In the genomic region with DNA sequence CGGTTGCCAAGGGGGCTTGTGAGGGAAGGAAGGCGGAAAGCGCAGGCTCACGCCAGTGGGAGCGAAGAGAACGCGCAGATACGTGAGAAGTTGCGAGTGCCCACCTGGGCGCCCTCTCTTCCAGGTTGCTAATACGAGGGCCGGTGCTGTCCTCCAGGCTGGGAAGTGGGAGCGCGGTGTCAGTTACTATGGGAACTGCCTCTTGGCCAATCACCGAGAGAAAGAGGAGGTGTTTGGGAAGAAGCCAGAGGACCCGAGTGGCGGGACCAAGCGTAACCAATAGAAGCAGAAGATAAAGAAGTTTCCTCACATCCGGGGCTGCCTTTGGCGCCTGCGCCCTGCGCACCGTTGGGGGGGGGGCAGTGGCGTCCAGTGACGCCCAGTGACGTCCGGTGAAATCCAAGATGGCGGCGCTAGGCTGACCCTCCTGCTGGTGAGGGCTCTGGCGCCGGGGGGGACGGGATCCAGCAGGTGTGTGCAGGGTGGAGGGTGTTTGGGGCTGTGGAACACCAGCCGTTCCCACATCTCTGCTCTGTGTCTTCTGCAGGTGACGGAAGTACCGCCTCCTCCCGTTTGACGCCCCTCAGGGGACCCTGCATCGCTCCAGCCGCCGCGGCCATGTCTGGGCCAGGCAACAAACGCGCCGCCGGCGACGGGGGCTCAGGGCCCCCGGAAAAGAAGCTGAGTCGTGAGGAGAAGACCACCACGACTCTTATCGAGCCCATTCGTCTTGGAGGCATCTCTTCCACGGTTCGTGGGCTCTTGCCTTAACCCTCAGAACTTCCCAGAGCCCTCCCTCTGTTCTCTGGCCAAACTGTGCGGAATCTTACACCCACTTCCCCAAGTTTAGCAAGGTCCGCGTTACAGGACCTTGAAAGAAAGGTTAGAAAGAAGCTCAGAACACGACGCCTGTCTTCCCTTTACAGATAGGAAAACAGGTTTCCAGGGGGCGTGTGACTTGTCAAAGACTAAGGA, we compare ENCODE assay signal across 8 cellular contexts. TPM values are rescaled to one million over a fixed set of nuclear protein-coding genes. Genes with fewer than 3 reads are reported as not detected.
DNase-seq lines count a peak whose midpoint lies in the region; ATAC-seq and TF ChIP-seq lines count a peak whose summit lies in the region.

CFAP119 (minus strand) TSS at position 135 of the 975 bp plus-strand sequence. CDS start 314 bp downstream, outside the sequence.
RNF40 (plus strand) TSS at position 395 of the 975 bp plus-strand sequence; CDS start at position 619, 224 bp downstream.

- peaks cover 4 to 31% of the 10 kb centered on the region in 2 donors for H3K36me3 Mint-ChIP-seq in activated naive CD4-positive, alpha-beta T cell treated with anti-CD3 and anti-CD28 coated beads, Interleukin-2, amount 50 U/mL, for 72 hours

- peak within 1 kb of the TSS; percentile 95 to 97 for H3K4me3 ChIP-seq in SK-N-SH (ENCODE audit: low read depth in 2 of 2, low read length in 1 of 2)

- peaks cover 29 to 57% of the 10 kb centered on the region in 2 experiments for H3K36me3 ChIP-seq in SK-N-SH (replicated peaks in 1 of 2; ENCODE audit: control insufficient read depth in 1 of 2, insufficient read depth in 2 of 2, low read length in 1 of 2)

- no peaks in the 10 kb centered on the region for H3K9me3 Mint-ChIP-seq in activated naive CD4-positive, alpha-beta T cell treated with anti-CD3 and anti-CD28 coated beads, Interleukin-2, amount 50 U/mL, for 72 hours

- H3K4me2 ChIP-seq in SK-N-SH: peak within 1 kb of the TSS; percentile 100

- H3K79me2 ChIP-seq in SK-N-SH (ENCODE audit: insufficient read depth): peaks cover 49% of the 10 kb centered on the region

- DNase-seq in GM10248 (ENCODE audit: extremely low spot score) (peak; percentile 99), NCI-H1092 (lab: John Stamatoyannopoulos, UW) (peak; percentile 96), SK-N-SH (peak; percentile 99), glomerular visceral epithelial cell (ENCODE audit: extremely low spot score) (peak; percentile 97), occipital lobe (lab: John Stamatoyannopoulos, UW) (peak; percentile 95)
- DNase-seq in activated naive CD4-positive, alpha-beta T cell treated with anti-CD3 and anti-CD28 coated beads, Interleukin-2, amount 50 U/mL, for 72 hours (ENCODE audit: low spot score in 2 of 2): peak; percentile 93 to 96

- H3K27me3 ChIP-seq in SK-N-SH (ENCODE audit: insufficient read depth): no peaks in the 10 kb centered on the region

- ATAC-seq in HG02610 (IDR thresholded peaks at IDR 0.05; ENCODE audit: unreplicated experiment): peak; percentile 80
- ATAC-seq in activated naive CD4-positive, alpha-beta T cell treated with anti-CD3 and anti-CD28 coated beads, Interleukin-2, amount 50 U/mL, for 72 hours: peak; percentile 96 to 98

- H3K9me3 ChIP-seq in SK-N-SH: no peaks in the 10 kb centered on the region

- TF ChIP-seq CTCF in GM10248 (IDR thresholded peaks at IDR 0.05; ENCODE audit: control extremely low read depth, extremely low read depth, low read depth, missing control alignments) (no peak), SK-N-SH (IDR thresholded peaks at IDR 0.05) (no peak)

- peaks cover 15 to 26% of the 10 kb centered on the region in 2 experiments for H3K4me1 ChIP-seq in SK-N-SH (ENCODE audit: control insufficient read depth in 1 of 2, insufficient read depth in 2 of 2, low read depth in 1 of 2, low read length in 1 of 2)

- POLR2A ChIA-PET in GM10248 (lab: Yijun Ruan, JAX): no interaction called here
- POLR2A ChIA-PET in SK-N-SH (lab: Yijun Ruan, JAX): interaction anchor here (1.1 kb wide), 1 partner anchor 13 kb away, joined by 5 read pairs; no protein-coding TSS in a partner anchor

- H3K27ac ChIP-seq in SK-N-SH (ENCODE audit: low read depth in 2 of 2, low read length in 1 of 2): peak within 1 kb of the TSS; percentile 79 to 88
- peak within 1 kb of the TSS; percentile 84 for H3K27ac ChIP-seq in temporal lobe (ENCODE audit: low read depth, low read length)

- CTCF ChIA-PET in GM10248 (lab: Yijun Ruan, JAX) (interaction anchor here (1.1 to 1.4 kb wide), 3 partner anchors 51 to 69 kb away, joined by 3 to 5 read pairs (median 3); no protein-coding TSS in a partner anchor), SK-N-SH (lab: Yijun Ruan, JAX) (interaction anchor here (1.1 kb wide), 1 partner anchor 23 kb away, joined by 3 read pairs; no protein-coding TSS in a partner anchor)

- H3K9ac ChIP-seq in SK-N-SH: peak within 1 kb of the TSS; percentile 89

- under 1% methylated on average over 34 of the region's 60 CpGs for WGBS in SK-N-SH (ENCODE audit: low lambda C conversion rate)

- H2AFZ ChIP-seq in SK-N-SH (ENCODE audit: low read depth): peak within 1 kb of the TSS; percentile 70

- no peak for TF ChIP-seq EP300 in SK-N-SH (IDR thresholded peaks at IDR 0.05; ENCODE audit: borderline replicate concordance in 1 of 2, low read depth in 1 of 2, low read length in 1 of 2)

- peaks cover 7% of the 10 kb centered on the region for H3F3A ChIP-seq in SK-N-SH (replicated peaks; ENCODE audit: insufficient read depth)

- H4K20me1 ChIP-seq in SK-N-SH (ENCODE audit: insufficient read depth): no peaks in the 10 kb centered on the region

- no peaks in the 10 kb centered on the region for H3K9me2 ChIP-seq in SK-N-SH

- H3K27ac Mint-ChIP-seq in activated naive CD4-positive, alpha-beta T cell treated with anti-CD3 and anti-CD28 coated beads, Interleukin-2, amount 50 U/mL, for 72 hours: peak within 1 kb of the TSS; percentile 95 to 96

- no peak for TF ChIP-seq RAD21 in SK-N-SH (IDR thresholded peaks at IDR 0.05; ENCODE audit: low read length)

TF ChIP-seq in SK-N-SH, 30 proteins besides CTCF, POLR2A, EP300 and RAD21:
- peak; percentile 3; the same call in 1 of the 2 replicates for TF ChIP-seq TCF12 (IDR thresholded peaks at IDR 0.05)
- peak; percentile 82 for TF ChIP-seq NRF1 (IDR thresholded peaks at IDR 0.05; ENCODE audit: low read depth, low read length)
- peak; percentile 90; the same call in 1 of the 2 replicates for TF ChIP-seq SIN3A (IDR thresholded peaks at IDR 0.05; ENCODE audit: borderline replicate concordance, low read depth, low read length)
- no peak for TF ChIP-seq FOSL2 (IDR thresholded peaks at IDR 0.05; ENCODE audit: borderline replicate concordance, low read depth)
- peak; percentile 95 for TF ChIP-seq TAF1 (IDR thresholded peaks at IDR 0.05; ENCODE audit: borderline replicate concordance, low read depth, low read length)
- TF ChIP-seq POLR2AphosphoS5 (IDR thresholded peaks at IDR 0.05; ENCODE audit: low read depth, low read length): peak; percentile 86
- no peak for TF ChIP-seq JUND (IDR thresholded peaks at IDR 0.05)
- TF ChIP-seq GABPA (IDR thresholded peaks at IDR 0.05; ENCODE audit: low read depth): peak; percentile 73
- peak; percentile 92 for TF ChIP-seq MXI1 (IDR thresholded peaks at IDR 0.05; ENCODE audit: low read depth, low read length)
- TF ChIP-seq RFX5 (IDR thresholded peaks at IDR 0.05; ENCODE audit: low read length): peak; percentile 70
- no peak for TF ChIP-seq GATA2 (CRISPR knock-in tag; IDR thresholded peaks at IDR 0.05)
- no peak for TF ChIP-seq SMC3 (IDR thresholded peaks at IDR 0.05; ENCODE audit: low read depth, low read length)
- TF ChIP-seq, protein P1, sequence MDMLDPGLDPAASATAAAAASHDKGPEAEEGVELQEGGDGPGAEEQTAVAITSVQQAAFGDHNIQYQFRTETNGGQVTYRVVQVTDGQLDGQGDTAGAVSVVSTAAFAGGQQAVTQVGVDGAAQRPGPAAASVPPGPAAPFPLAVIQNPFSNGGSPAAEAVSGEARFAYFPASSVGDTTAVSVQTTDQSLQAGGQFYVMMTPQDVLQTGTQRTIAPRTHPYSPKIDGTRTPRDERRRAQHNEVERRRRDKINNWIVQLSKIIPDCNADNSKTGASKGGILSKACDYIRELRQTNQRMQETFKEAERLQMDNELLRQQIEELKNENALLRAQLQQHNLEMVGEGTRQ (IDR thresholded peaks at IDR 0.05; ENCODE audit: borderline replicate concordance, low read depth, low read length): no peak
- TF ChIP-seq, protein P2, sequence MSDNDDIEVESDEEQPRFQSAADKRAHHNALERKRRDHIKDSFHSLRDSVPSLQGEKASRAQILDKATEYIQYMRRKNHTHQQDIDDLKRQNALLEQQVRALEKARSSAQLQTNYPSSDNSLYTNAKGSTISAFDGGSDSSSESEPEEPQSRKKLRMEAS (IDR thresholded peaks at IDR 0.05; ENCODE audit: low read depth): peak; percentile 29; the same call in 1 of the 2 replicates
- TF ChIP-seq YY1 (IDR thresholded peaks at IDR 0.05; ENCODE audit: low read depth): peak; percentile 97
- peak; percentile 55 for TF ChIP-seq CHD2 (IDR thresholded peaks at IDR 0.05; ENCODE audit: low read length, partially characterized antibody)
- no peak for TF ChIP-seq FOXM1 (IDR thresholded peaks at IDR 0.05; ENCODE audit: low read depth)
- no peak for TF ChIP-seq EZH2phosphoT487 (IDR thresholded peaks at IDR 0.05; ENCODE audit: borderline replicate concordance, low read depth)

RNA-seq across cellular contexts. Expression of gene CFAP119, which starts in this region (rescaled TPM):
- 28.4 and 36.5 TPM in 2 replicates for polyA plus RNA-seq in SK-N-SH (2012; rRNA removed)
- polyA plus RNA-seq in SK-N-SH (2012; cell fraction: cytosol; rRNA removed): 7.2 and 10.3 TPM in 2 replicates
- polyA plus RNA-seq in SK-N-SH (2012; cell fraction: nucleus; rRNA removed): 230 and 287 TPM in 2 replicates
- 1 to 10 TPM; 2.6 to 3.6 TPM for total RNA-seq in activated naive CD4-positive, alpha-beta T cell treated with anti-CD3 and anti-CD28 coated beads, Interleukin-2, amount 50 U/mL, for 72 hours
- total RNA-seq in occipital lobe (1.6 TPM), temporal lobe (1.7 TPM)

RNA-seq across cellular contexts. Expression of gene RNF40, which starts in this region (rescaled TPM):
- 49.8 and 57.3 TPM in 2 replicates for polyA plus RNA-seq in SK-N-SH (2012; rRNA removed)
- 28.3 and 31.2 TPM in 2 replicates for polyA plus RNA-seq in SK-N-SH (2012; cell fraction: cytosol; rRNA removed)
- polyA plus RNA-seq in SK-N-SH (2012; cell fraction: nucleus; rRNA removed): 87.3 and 103 TPM in 2 replicates
- 10 to 100 TPM; 68.9 to 74.4 TPM for total RNA-seq in activated naive CD4-positive, alpha-beta T cell treated with anti-CD3 and anti-CD28 coated beads, Interleukin-2, amount 50 U/mL, for 72 hours
- total RNA-seq in occipital lobe (80.0 TPM), temporal lobe (64.4 TPM)

Comparison
In these comparisons a context has a peak if more than half of its experiments do, and no peak if none do; other contexts are left out.
1. Peak in every context shown above with its lines: DNase-seq, ATAC-seq, H3K4me3 ChIP-seq and H3K27ac ChIP-seq.